In genomic region chr1:53947172-53947835, GRCh38 we compare ENCODE assay signal across 8 cellular contexts. TPM values are rescaled to one million over a fixed set of nuclear protein-coding genes. Genes with fewer than 3 reads are reported as not detected.
A peak's percentile ranks its signal among the peaks of the same experiment; 100 is the strongest.
DNase-seq lines count a peak whose midpoint lies in the region; TF ChIP-seq lines count a peak whose summit lies in the region.

No MANE protein-coding gene starts in this region.

- H3K4me2 ChIP-seq in OCI-LY7 (ENCODE audit: low read length) = peak overlapping the region; percentile 85

- H4K20me1 ChIP-seq in OCI-LY7 (ENCODE audit: insufficient read depth, low read length) = no peaks in the 10 kb centered on the region

- no peak overlapping the region for H2AFZ ChIP-seq in OCI-LY7 (ENCODE audit: low read length)

- H3K9me2 ChIP-seq in OCI-LY7 (ENCODE audit: insufficient read depth, low read length) = no peaks in the 10 kb centered on the region

- H3K4me3 ChIP-seq in GM06990 (replicated peaks; ENCODE audit: low read depth, low read length) (peak overlapping the region; percentile 92), OCI-LY7 (ENCODE audit: low read depth, low read length, poor library complexity, severe bottlenecking) (peak overlapping the region; percentile 71), epithelial cell of esophagus (ENCODE audit: low read length) (peak overlapping the region; percentile 59)

- peaks cover 26% of the 10 kb centered on the region; the same call in 1 of the 2 replicates for H3K79me2 ChIP-seq in OCI-LY7 (ENCODE audit: insufficient read depth, low read depth, low read length)

- POLR2A ChIA-PET in OCI-LY7 (lab: Charles Lee) (interaction anchor here (0.6 to 1.6 kb wide), 5 partner anchors 9 to 629 kb away, joined by 3 to 6 read pairs (median 4); no protein-coding TSS in a partner anchor), GM10248 (lab: Yijun Ruan, JAX) (no interaction called here)

- BruUV-seq in OCI-LY7 (replicated peaks; lab: Mats Ljungman, UMichigan) = TSS peak; percentile 52

- peak overlapping the region; percentile 15 for H3K27ac Mint-ChIP-seq in progenitor cell of endocrine pancreas

- peaks cover 18% of the 10 kb centered on the region for H3K4me1 ChIP-seq in OCI-LY7 (ENCODE audit: insufficient read depth, low read length, poor library complexity, severe bottlenecking)

- H3K9me3 ChIP-seq in OCI-LY7 (ENCODE audit: low read length) = no peaks in the 10 kb centered on the region

- H3K27ac ChIP-seq in OCI-LY7 (ENCODE audit: low read depth, low read length, poor library complexity, severe bottlenecking) = no peak overlapping the region

- CTCF ChIA-PET in OCI-LY7 (lab: Charles Lee; ENCODE audit: unreplicated experiment) = interaction anchor here (0.6 to 1.5 kb wide), 3 partner anchors 68 to 86 kb away, joined by 4 to 12 read pairs (median 4); no protein-coding TSS in a partner anchor
- CTCF ChIA-PET in GM10248 (lab: Yijun Ruan, JAX) = interaction anchor here (0.9 to 6.0 kb wide), 9 partner anchors 9 to 106 kb away, joined by 3 to 85 read pairs (median 4); no protein-coding TSS in a partner anchor

- DNase-seq in GM06990 (ENCODE audit: extremely low read depth, insufficient read length) = no peak
- DNase-seq in OCI-LY7 (ENCODE audit: low spot score) = no peak
- DNase-seq in epithelial cell of esophagus (ENCODE audit: low read depth) = no peak
- no peak for DNase-seq in progenitor cell of endocrine pancreas (ENCODE audit: low spot score, unreplicated experiment)
- DNase-seq in foreskin melanocyte = no peak
- DNase-seq in GM10248 (ENCODE audit: extremely low spot score) = no peak
- no peak for DNase-seq in NOMO-1 (lab: John Stamatoyannopoulos, UW; ENCODE audit: unreplicated experiment in 2 of 2)
- DNase-seq in stimulated activated CD4-positive, alpha-beta T cell treated with anti-CD3 and anti-CD28 coated beads, Interleukin-4, amount 100 ng/mL, for 1 hour = no peak

- no peak for TF ChIP-seq CTCF in GM06990 (IDR thresholded peaks at IDR 0.05; ENCODE audit: insufficient read depth, low read length, poor library complexity, severe bottlenecking)
- no peak for TF ChIP-seq CTCF in OCI-LY7 (conservative IDR thresholded peaks at IDR 0.05; ENCODE audit: low read length)
- TF ChIP-seq CTCF in epithelial cell of esophagus (IDR thresholded peaks at IDR 0.05; ENCODE audit: insufficient read depth, low read depth, low read length, missing control alignments) = no peak
- TF ChIP-seq CTCF in progenitor cell of endocrine pancreas (IDR thresholded peaks at IDR 0.05; ENCODE audit: unreplicated experiment) = no peak
- no peak for TF ChIP-seq CTCF in GM10248 (IDR thresholded peaks at IDR 0.05; ENCODE audit: control extremely low read depth, extremely low read depth, low read depth, missing control alignments)

- peak overlapping the region; percentile 86 for H3K4me3 Mint-ChIP-seq in progenitor cell of endocrine pancreas (ENCODE audit: low read depth)

- no peaks in the 10 kb centered on the region for H3K27me3 Mint-ChIP-seq in progenitor cell of endocrine pancreas

- H3K36me3 Mint-ChIP-seq in progenitor cell of endocrine pancreas (ENCODE audit: insufficient read depth) = peaks cover 1% of the 10 kb centered on the region

- peaks cover 34% of the 10 kb centered on the region for H3K4me1 Mint-ChIP-seq in progenitor cell of endocrine pancreas (ENCODE audit: low read depth)

- intact Hi-C loops in OCI-LY7 (cut with micrococcal nuclease; ENCODE audit: unreplicated experiment) = loop anchor here (2.0 to 5.0 kb wide), 2 partner anchors 70 to 621 kb away; no protein-coding TSS in a partner anchor

- no peaks in the 10 kb centered on the region for H3K27me3 ChIP-seq in GM06990 (replicated peaks; ENCODE audit: control insufficient read depth, insufficient read depth, low read length)

- no peaks in the 10 kb centered on the region for H3K9me3 Mint-ChIP-seq in progenitor cell of endocrine pancreas (ENCODE audit: low read depth)

- H3K36me3 ChIP-seq in GM06990 (ENCODE audit: control insufficient read depth, insufficient read depth, low read length) (peaks cover 6% of the 10 kb centered on the region), OCI-LY7 (ENCODE audit: insufficient read depth, low read length) (peaks cover 10% of the 10 kb centered on the region; the same call in 1 of the 2 replicates)

RNA-seq across cellular contexts. Expression of gene LRRC42, which starts 1.2 kb away (rescaled TPM):
- 12.5 and 17.5 TPM in 2 replicates for total RNA-seq in OCI-LY7 (2014; rRNA removed; shearing (Covaris generic))
- total RNA-seq in OCI-LY7 (2022) (16.4 and 18.5 TPM in 2 replicates), progenitor cell of endocrine pancreas (63.5 and 64.0 TPM in 2 replicates)

RNA-seq across cellular contexts. Expression of gene IFT25, which starts 1.8 kb away (rescaled TPM):
- 57.0 and 61.0 TPM in 2 replicates for total RNA-seq in OCI-LY7 (2014; rRNA removed; shearing (Covaris generic))
- total RNA-seq in OCI-LY7 (2022) (45.2 and 45.4 TPM in 2 replicates), progenitor cell of endocrine pancreas (35.4 and 39.2 TPM in 2 replicates)

RNA-seq across cellular contexts. Expression of gene DIO1, which starts 53.3 kb away (rescaled TPM):
- not detected in 2 replicates for total RNA-seq in OCI-LY7 (2014; rRNA removed; shearing (Covaris generic))
- total RNA-seq in OCI-LY7 (2022) (not detected in 2 replicates), progenitor cell of endocrine pancreas (1.1 and 1.3 TPM in 2 replicates)

RNA-seq across cellular contexts. Expression of gene YIPF1, which starts 57.7 kb away (rescaled TPM):
- 13.7 and 16.7 TPM in 2 replicates for total RNA-seq in OCI-LY7 (2014; rRNA removed; shearing (Covaris generic))
- 15.0 and 23.8 TPM in 2 replicates for total RNA-seq in OCI-LY7 (2022)
- 34.5 and 37.3 TPM in 2 replicates for total RNA-seq in progenitor cell of endocrine pancreas
